In the genomic region with DNA sequence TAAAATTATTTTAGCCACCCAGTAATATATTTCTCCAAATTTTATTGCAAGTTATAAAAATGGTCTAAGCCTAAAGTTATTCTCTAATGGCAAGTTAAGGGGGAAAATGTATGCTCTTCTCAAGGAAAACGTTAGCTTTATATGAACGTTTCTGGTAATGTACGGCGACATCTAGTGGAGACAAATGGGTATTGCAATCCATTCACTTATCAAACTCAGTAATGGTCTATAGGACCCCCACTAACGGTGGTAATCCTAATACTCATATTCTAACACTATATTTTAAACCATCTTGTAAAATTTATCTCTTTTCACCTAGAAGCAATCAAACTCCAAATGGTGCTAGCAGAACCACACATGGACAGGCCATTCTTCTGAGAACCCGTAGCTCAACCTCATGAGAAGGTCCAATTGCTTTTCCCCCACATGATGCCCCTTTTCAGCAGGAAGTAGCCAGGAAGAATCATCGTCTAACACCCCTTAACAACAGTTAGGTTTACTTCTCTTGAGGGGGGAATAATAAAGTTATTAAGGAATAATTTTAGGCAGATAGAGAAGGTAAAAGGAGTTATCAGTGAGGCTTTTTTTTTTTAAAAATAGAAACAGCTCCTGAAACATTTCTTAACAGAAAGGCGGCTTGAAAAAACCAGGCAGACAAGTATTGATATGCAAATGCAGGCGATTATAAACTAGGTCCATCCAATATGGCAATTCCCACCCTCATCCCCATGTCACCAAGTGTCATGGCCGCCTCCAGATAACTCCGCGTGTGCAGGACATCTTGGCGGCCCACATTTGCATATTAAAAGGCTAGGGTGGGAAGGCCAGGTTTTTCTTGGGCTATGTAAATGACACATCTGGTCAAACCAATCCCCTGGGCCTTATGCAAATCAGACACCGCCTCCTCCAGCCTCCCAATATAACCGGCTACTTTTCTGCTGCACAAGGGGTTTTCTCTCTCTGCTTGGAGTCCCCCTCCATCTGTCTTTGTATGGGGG, we compare ENCODE assay signal across 8 cellular contexts. TPM values are rescaled to one million over a fixed set of nuclear protein-coding genes. Genes with fewer than 3 reads are reported as not detected.
DNase-seq lines count a peak whose midpoint lies in the region; ATAC-seq and TF ChIP-seq lines count a peak whose summit lies in the region.

No MANE protein-coding gene starts in this region.

- no peaks in the 10 kb centered on the region for H3K9me3 ChIP-seq in SK-N-SH
- no peaks in the 10 kb centered on the region for H3K9me3 ChIP-seq in gastroesophageal sphincter
- no peaks in the 10 kb centered on the region for H3K9me3 ChIP-seq in smooth muscle cell (replicated peaks; ENCODE audit: low read depth)

- TF ChIP-seq POLR2A in gastroesophageal sphincter (IDR thresholded peaks at IDR 0.05) = no peak

- H3K27ac Mint-ChIP-seq in activated CD4-positive, alpha-beta T cell treated with anti-CD3 and anti-CD28 coated beads, Interleukin-2, amount 10 ng/mL, durations not matched to agents 7 days and 5 days = no peak overlapping the region

- TF ChIP-seq EP300 in SK-N-SH (IDR thresholded peaks at IDR 0.05; ENCODE audit: borderline replicate concordance in 1 of 2, low read depth in 1 of 2, low read length in 1 of 2) (no peak), gastroesophageal sphincter (IDR thresholded peaks at IDR 0.05) (no peak)

- H2AFZ ChIP-seq in SK-N-SH (ENCODE audit: low read depth) (no peak overlapping the region), smooth muscle cell (ENCODE audit: low read depth) (no peak overlapping the region)

- 23% methylated on average over 12 of the region's 15 CpGs for WGBS in SK-N-SH (ENCODE audit: low lambda C conversion rate)
- 31 to 46% methylated on average over 12 of the region's 15 CpGs for WGBS in gastroesophageal sphincter (ENCODE audit: low coverage in 1 of 2), 2 donors
- 44% methylated on average over 15 of the region's 15 CpGs for WGBS in smooth muscle cell (ENCODE audit: low lambda C conversion rate)

- no peak overlapping the region for H3K4me3 Mint-ChIP-seq in activated CD4-positive, alpha-beta T cell treated with anti-CD3 and anti-CD28 coated beads, Interleukin-2, amount 10 ng/mL, durations not matched to agents 7 days and 5 days

- TF ChIP-seq CTCF in SK-N-SH (IDR thresholded peaks at IDR 0.05) = peak; percentile 90
- peak; percentile 43 to 83 (median 61) for TF ChIP-seq CTCF in gastroesophageal sphincter (IDR thresholded peaks at IDR 0.05)
- peak; percentile 92 for TF ChIP-seq CTCF in smooth muscle cell (IDR thresholded peaks at IDR 0.05; ENCODE audit: borderline replicate concordance, insufficient read depth, poor library complexity, severe bottlenecking)

- no peak overlapping the region for H3K9ac ChIP-seq in SK-N-SH
- no peak overlapping the region for H3K9ac ChIP-seq in smooth muscle cell (ENCODE audit: low read depth)

- no peak overlapping the region for H3K4me2 ChIP-seq in SK-N-SH
- no peak overlapping the region for H3K4me2 ChIP-seq in smooth muscle cell

- no peaks in the 10 kb centered on the region for H3K9me2 ChIP-seq in SK-N-SH

- no peak overlapping the region for H3K27ac ChIP-seq in SK-N-SH (ENCODE audit: low read depth in 2 of 2, low read length in 1 of 2)
- no peak overlapping the region for H3K27ac ChIP-seq in gastroesophageal sphincter
- H3K27ac ChIP-seq in smooth muscle cell (ENCODE audit: low read depth) = no peak overlapping the region

- peaks cover 5% of the 10 kb centered on the region; the same call in 1 of the 2 replicates for H3K27me3 ChIP-seq in SK-N-SH (ENCODE audit: insufficient read depth)
- no peaks in the 10 kb centered on the region for H3K27me3 ChIP-seq in gastroesophageal sphincter
- no peaks in the 10 kb centered on the region for H3K27me3 ChIP-seq in smooth muscle cell (ENCODE audit: low read depth)

- CTCF ChIA-PET in activated CD4-positive, alpha-beta T cell treated with anti-CD3 and anti-CD28 coated beads, Interleukin-2, amount 10 ng/mL, durations not matched to agents 7 days and 5 days (lab: Charles Lee) = interaction anchor here (1.0 to 1.9 kb wide), 4 partner anchors 9 to 23 kb away, joined by 3 to 7 read pairs (median 4); no protein-coding TSS in a partner anchor
- CTCF ChIA-PET in SK-N-SH (lab: Yijun Ruan, JAX) = interaction anchor here (0.6 to 4.4 kb wide), 38 partner anchors 10 to 1534 kb away, joined by 3 to 77 read pairs (median 4); no protein-coding TSS in a partner anchor

- H3K36me3 Mint-ChIP-seq in activated CD4-positive, alpha-beta T cell treated with anti-CD3 and anti-CD28 coated beads, Interleukin-2, amount 10 ng/mL, durations not matched to agents 7 days and 5 days (ENCODE audit: low read depth) = no peaks in the 10 kb centered on the region

- DNase-seq in activated CD4-positive, alpha-beta T cell treated with anti-CD3 and anti-CD28 coated beads, Interleukin-2, amount 10 ng/mL, durations not matched to agents 7 days and 5 days = peak; percentile 13
- no peak for DNase-seq in activated CD4-positive, alpha-beta T cell treated with anti-CD3 and anti-CD28 coated beads for 1 hour
- DNase-seq in SK-N-SH (peak; percentile 25), smooth muscle cell (lab: John Stamatoyannopoulos, UW; ENCODE audit: unreplicated experiment) (no peak), cortex of kidney (lab: John Stamatoyannopoulos, UW) (no peak), NCI-H2029 (lab: John Stamatoyannopoulos, UW) (no peak)

- no peaks in the 10 kb centered on the region for H3K4me1 Mint-ChIP-seq in activated CD4-positive, alpha-beta T cell treated with anti-CD3 and anti-CD28 coated beads, Interleukin-2, amount 10 ng/mL, durations not matched to agents 7 days and 5 days

- no peaks in the 10 kb centered on the region for H3K9me3 Mint-ChIP-seq in activated CD4-positive, alpha-beta T cell treated with anti-CD3 and anti-CD28 coated beads, Interleukin-2, amount 10 ng/mL, durations not matched to agents 7 days and 5 days

- H4K20me1 ChIP-seq in SK-N-SH (ENCODE audit: insufficient read depth) (no peaks in the 10 kb centered on the region), smooth muscle cell (ENCODE audit: low read depth) (no peaks in the 10 kb centered on the region)

- POLR2A ChIA-PET in activated CD4-positive, alpha-beta T cell treated with anti-CD3 and anti-CD28 coated beads, Interleukin-2, amount 10 ng/mL, durations not matched to agents 7 days and 5 days (lab: Charles Lee) = no interaction called here
- POLR2A ChIA-PET in SK-N-SH (lab: Yijun Ruan, JAX) = no interaction called here

- H3K79me2 ChIP-seq in SK-N-SH (ENCODE audit: insufficient read depth) = no peaks in the 10 kb centered on the region
- no peaks in the 10 kb centered on the region for H3K79me2 ChIP-seq in smooth muscle cell (ENCODE audit: low read depth)

- H3K4me3 ChIP-seq in SK-N-SH (ENCODE audit: low read depth in 2 of 2, low read length in 1 of 2) = no peak overlapping the region
- H3K4me3 ChIP-seq in gastroesophageal sphincter = no peak overlapping the region
- no peak overlapping the region for H3K4me3 ChIP-seq in smooth muscle cell

- H3K27me3 Mint-ChIP-seq in activated CD4-positive, alpha-beta T cell treated with anti-CD3 and anti-CD28 coated beads, Interleukin-2, amount 10 ng/mL, durations not matched to agents 7 days and 5 days = no peaks in the 10 kb centered on the region

- peak; percentile 66 for TF ChIP-seq RAD21 in SK-N-SH (IDR thresholded peaks at IDR 0.05; ENCODE audit: low read length)

- ATAC-seq in HG03159 (IDR thresholded peaks at IDR 0.05; ENCODE audit: unreplicated experiment) (peak; percentile 63), gastroesophageal sphincter (no peak)

- H3K4me1 ChIP-seq in SK-N-SH (ENCODE audit: control insufficient read depth in 1 of 2, insufficient read depth in 2 of 2, low read depth in 1 of 2, low read length in 1 of 2) = no peaks in the 10 kb centered on the region
- no peaks in the 10 kb centered on the region for H3K4me1 ChIP-seq in gastroesophageal sphincter
- no peaks in the 10 kb centered on the region for H3K4me1 ChIP-seq in smooth muscle cell (ENCODE audit: low read depth)

- no peaks in the 10 kb centered on the region for H3K36me3 ChIP-seq in SK-N-SH (replicated peaks in 1 of 2; ENCODE audit: control insufficient read depth in 1 of 2, insufficient read depth in 2 of 2, low read length in 1 of 2)
- no peaks in the 10 kb centered on the region for H3K36me3 ChIP-seq in gastroesophageal sphincter
- no peaks in the 10 kb centered on the region for H3K36me3 ChIP-seq in smooth muscle cell (ENCODE audit: low read depth)

- H3F3A ChIP-seq in SK-N-SH (replicated peaks; ENCODE audit: insufficient read depth) = no peaks in the 10 kb centered on the region
- no peaks in the 10 kb centered on the region for H3F3A ChIP-seq in smooth muscle cell (ENCODE audit: low read depth)

TF ChIP-seq in SK-N-SH, 30 proteins besides CTCF, POLR2A, EP300 and RAD21:
- TF ChIP-seq TEAD4 (IDR thresholded peaks at IDR 0.05; ENCODE audit: borderline replicate concordance, insufficient read depth) = no peak
- no peak for TF ChIP-seq SIN3A (IDR thresholded peaks at IDR 0.05; ENCODE audit: borderline replicate concordance, low read depth, low read length)
- peak; percentile 35; the same call in 1 of the 2 replicates for TF ChIP-seq SMC3 (IDR thresholded peaks at IDR 0.05; ENCODE audit: low read depth, low read length)

RNA-seq across cellular contexts. Expression of gene NUDT11, which starts 35.0 kb away (rescaled TPM):
- under 1 TPM; 0.37 to 0.71 TPM for total RNA-seq in activated CD4-positive, alpha-beta T cell treated with anti-CD3 and anti-CD28 coated beads, Interleukin-2, amount 10 ng/mL, durations not matched to agents 7 days and 5 days
- 7.6 and 8.6 TPM in 2 replicates for polyA plus RNA-seq in SK-N-SH (2012; rRNA removed)
- 10.6 and 11.4 TPM in 2 replicates for polyA plus RNA-seq in SK-N-SH (2012; cell fraction: cytosol; rRNA removed)
- 2.7 and 4.0 TPM in 2 replicates for polyA plus RNA-seq in SK-N-SH (2012; cell fraction: nucleus; rRNA removed)
- total RNA-seq in gastroesophageal sphincter = 1 to 10 TPM; 2.4 to 5.1 (median 3.8) TPM
- total RNA-seq in smooth muscle cell = 8.2 and 11.0 TPM in 2 replicates
- polyA plus RNA-seq in smooth muscle cell = 2.9 and 7.6 TPM in 2 replicates

Comparison
In these comparisons a context has a peak if more than half of its experiments do, and no peak if none do; other contexts are left out.
1. DNase-seq: peak in activated CD4-positive, alpha-beta T cell treated with anti-CD3 and anti-CD28 coated beads, Interleukin-2, amount 10 ng/mL, durations not matched to agents 7 days and 5 days (single experiment) and SK-N-SH (single experiment); none in activated CD4-positive, alpha-beta T cell treated with anti-CD3 and anti-CD28 coated beads for 1 hour (single experiment), smooth muscle cell (single experiment), cortex of kidney (single experiment) and NCI-H2029 (single experiment).
2. Peak in every context shown above with its lines, with median percentiles within 50 percentile points of each other: CTCF ChIP-seq.